In the genomic region with DNA sequence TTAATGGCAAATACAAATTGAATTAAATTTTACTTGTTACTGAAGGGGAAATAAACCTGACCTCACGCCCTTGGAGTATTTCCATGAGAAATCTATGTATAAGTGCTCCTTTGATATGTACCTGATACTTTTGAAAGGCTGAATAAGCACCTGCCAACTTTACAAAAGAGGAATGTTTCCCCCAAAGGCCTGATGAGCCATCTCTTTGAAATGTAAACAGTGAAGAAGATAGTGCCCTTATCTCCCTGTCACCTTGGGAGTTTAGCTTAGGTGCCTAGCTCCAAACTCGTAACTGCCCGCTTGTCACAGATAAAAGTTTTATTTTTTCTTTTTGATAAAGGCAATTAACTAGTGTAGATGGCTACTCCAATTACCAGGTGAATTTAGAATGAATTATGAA, we compare ENCODE assay signal across 1 cellular context.
A peak's percentile ranks its signal among the peaks of the same experiment; 100 is the strongest.
TF ChIP-seq lines count a peak whose summit lies in the region.

No MANE protein-coding gene starts in this region.

TF ChIP-seq in K562, 482 proteins besides CTCF, POLR2A, EP300 and RAD21:
- TF ChIP-seq EHMT2 (IDR thresholded peaks at IDR 0.05) (no peak), TEAD4 (IDR thresholded peaks at IDR 0.05; ENCODE audit: low read length) (peak; percentile 41; the same call in 1 of the 2 replicates), TEAD4 (CRISPR knock-in tag; IDR thresholded peaks at IDR 0.05; ENCODE audit: borderline replicate concordance) (no peak), DPF2 (IDR thresholded peaks at IDR 0.05) (peak; percentile 51; the same call in 1 of the 2 replicates), SMARCA4 (IDR thresholded peaks at IDR 0.05) (0 out of 2 replicates have a peak, but pooled peaks have one; percentile 28), MEIS2 (IDR thresholded peaks at IDR 0.05; ENCODE audit: partially characterized antibody) (no peak), ZEB2 (IDR thresholded peaks at IDR 0.05) (peak; percentile 35; the same call in 1 of the 2 replicates), FOSL1 (tag; conservative IDR thresholded peaks at IDR 0.05) (peak; percentile 38; the same call in 1 of the 2 replicates), HIVEP1 (CRISPR knock-in tag; IDR thresholded peaks at IDR 0.05) (no peak), ARID1B (IDR thresholded peaks at IDR 0.05) (peak; percentile 58), FOXA1 (IDR thresholded peaks at IDR 0.05; ENCODE audit: borderline replicate concordance) (no peak), ATF1 (CRISPR knock-in tag; IDR thresholded peaks at IDR 0.05) (no peak), ATF1 (tag; IDR thresholded peaks at IDR 0.05) (no peak), TAL1 (IDR thresholded peaks at IDR 0.05) (peak; percentile 28; the same call in 1 of the 2 replicates), TCF3 (CRISPR knock-in tag; IDR thresholded peaks at IDR 0.05) (peak; percentile 52), RBBP5 (IDR thresholded peaks at IDR 0.05; ENCODE audit: borderline replicate concordance, insufficient read depth, low read length, poor library complexity, severe bottlenecking) (no peak), CBFA2T3 (IDR thresholded peaks at IDR 0.05) (peak; percentile 60), POLR3G (IDR thresholded peaks at IDR 0.05; ENCODE audit: extremely low read depth, insufficient read length, insufficient replicate concordance) (no peak), JUND (IDR thresholded peaks at IDR 0.05; ENCODE audit: borderline replicate concordance, low read depth, low read length) (peak; percentile 43; the same call in 1 of the 2 replicates), JUND (tag; IDR thresholded peaks at IDR 0.05; ENCODE audit: borderline replicate concordance, low read depth, low read length) (no peak; the same call in 2 of the 3 replicates), CBFA2T2 (conservative IDR thresholded peaks at IDR 0.05) (peak; percentile 27)
- TF ChIP-seq, protein P1, sequence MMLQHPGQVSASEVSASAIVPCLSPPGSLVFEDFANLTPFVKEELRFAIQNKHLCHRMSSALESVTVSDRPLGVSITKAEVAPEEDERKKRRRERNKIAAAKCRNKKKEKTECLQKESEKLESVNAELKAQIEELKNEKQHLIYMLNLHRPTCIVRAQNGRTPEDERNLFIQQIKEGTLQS (IDR thresholded peaks at IDR 0.05): 0 out of 2 replicates have a peak, but pooled peaks have one; percentile 28
- TF ChIP-seq, protein P1 (CRISPR knock-in tag; conservative IDR thresholded peaks at IDR 0.05): no peak
